ENCODE assay signal across 8 cellular contexts in genomic region chr4:94452476-94453300, GRCh38. TPM values are rescaled to one million over a fixed set of nuclear protein-coding genes. Genes with fewer than 3 reads are reported as not detected.
DNase-seq lines count a peak whose midpoint lies in the region; ATAC-seq and TF ChIP-seq lines count a peak whose summit lies in the region.

No MANE protein-coding gene starts in this region.

- ATAC-seq in DND-41 (ENCODE audit: insufficient read depth, low read depth): no peak
- ATAC-seq in GM21717 (IDR thresholded peaks at IDR 0.05; ENCODE audit: unreplicated experiment): peak; percentile 21
- no peak for ATAC-seq in activated CD8-positive, alpha-beta T cell treated with anti-CD3 and anti-CD28 coated beads for 36 hours
- ATAC-seq in GM19452 (IDR thresholded peaks at IDR 0.05; ENCODE audit: unreplicated experiment): no peak

- H3K4me2 ChIP-seq in DND-41 (ENCODE audit: insufficient read depth, low read length): peak overlapping the region; percentile 68

- H3K4me3 Mint-ChIP-seq in activated CD8-positive, alpha-beta T cell treated with anti-CD3 and anti-CD28 coated beads for 36 hours: peak overlapping the region; percentile 91

- peaks cover 7% of the 10 kb centered on the region for H3K27me3 Mint-ChIP-seq in activated CD8-positive, alpha-beta T cell treated with anti-CD3 and anti-CD28 coated beads for 36 hours

- no peaks in the 10 kb centered on the region for H4K20me1 ChIP-seq in DND-41 (ENCODE audit: insufficient read depth, low read length)

- peaks cover 9% of the 10 kb centered on the region for H3K36me3 Mint-ChIP-seq in activated CD8-positive, alpha-beta T cell treated with anti-CD3 and anti-CD28 coated beads for 36 hours (ENCODE audit: low read depth)

- no peak for DNase-seq in DND-41
- DNase-seq in NCI-H1105 (lab: John Stamatoyannopoulos, UW): peak; percentile 12
- peak; percentile 16 for DNase-seq in activated CD8-positive, alpha-beta T cell treated with anti-CD3 and anti-CD28 coated beads for 36 hours
- no peak for DNase-seq in epithelial cell of proximal tubule (ENCODE audit: low read depth)
- DNase-seq in substantia nigra (lab: John Stamatoyannopoulos, UW): peak in 43 of 49 donors; percentile 4 to 62 (median 30)

- H3K4me1 ChIP-seq in DND-41 (ENCODE audit: insufficient read depth, low read length) (peaks cover 26% of the 10 kb centered on the region), mesodermal cell (ENCODE audit: control insufficient read depth, insufficient read depth, low read length, poor library complexity, severe bottlenecking) (peaks cover 19% of the 10 kb centered on the region)

- peak overlapping the region; percentile 87 for H3K9ac ChIP-seq in DND-41 (ENCODE audit: low read depth, low read length)

- CTCF ChIA-PET in activated CD8-positive, alpha-beta T cell treated with anti-CD3 and anti-CD28 coated beads for 36 hours (lab: Charles Lee): interaction anchor here (1.1 kb wide), 1 partner anchor 46 kb away, joined by 3 read pairs; no protein-coding TSS in a partner anchor

- H3K27ac Mint-ChIP-seq in activated CD8-positive, alpha-beta T cell treated with anti-CD3 and anti-CD28 coated beads for 36 hours: peak overlapping the region; percentile 61

- H3K79me2 ChIP-seq in DND-41 (ENCODE audit: insufficient read depth, low read length): no peaks in the 10 kb centered on the region; the same call in 1 of the 2 replicates

- intact Hi-C loops in activated CD8-positive, alpha-beta T cell treated with anti-CD3 and anti-CD28 coated beads for 36 hours (cut with micrococcal nuclease): no loop called here

- peak overlapping the region; percentile 98 for H2AFZ ChIP-seq in DND-41 (ENCODE audit: low read depth, low read length)

- H3K9me3 ChIP-seq in DND-41 (ENCODE audit: insufficient read depth, low read length, severe bottlenecking): no peaks in the 10 kb centered on the region
- no peaks in the 10 kb centered on the region for H3K9me3 ChIP-seq in mesodermal cell (ENCODE audit: control insufficient read depth, low read length)

- POLR2A ChIA-PET in activated CD8-positive, alpha-beta T cell treated with anti-CD3 and anti-CD28 coated beads for 36 hours (lab: Charles Lee): interaction anchor here (1.1 to 1.4 kb wide), 2 partner anchors 14 to 127 kb away, joined by 3 to 4 read pairs; no protein-coding TSS in a partner anchor

- H3K4me3 ChIP-seq in DND-41 (ENCODE audit: low read depth in 1 of 2, low read length in 2 of 2) (peak overlapping the region; percentile 89 to 97; a peak in 3 of 4 replicates), epithelial cell of proximal tubule (ENCODE audit: low read depth, low read length) (peak overlapping the region; percentile 88), mesodermal cell (ENCODE audit: extremely low read depth, insufficient read depth, low read length, poor library complexity, severe bottlenecking) (peak overlapping the region; percentile 92)

- H3K27ac ChIP-seq in DND-41 (ENCODE audit: low read length): no peak overlapping the region; the same call in 1 of the 2 replicates
- H3K27ac ChIP-seq in mesodermal cell (ENCODE audit: low read depth, low read length, severe bottlenecking): peak overlapping the region; percentile 71
- peak overlapping the region; percentile 75 for H3K27ac ChIP-seq in substantia nigra (ENCODE audit: low read depth, low read length, poor library complexity, severe bottlenecking)

- H3K36me3 ChIP-seq in DND-41 (ENCODE audit: insufficient read depth, low read length): no peaks in the 10 kb centered on the region; the same call in 1 of the 2 replicates
- peaks cover 14% of the 10 kb centered on the region for H3K36me3 ChIP-seq in mesodermal cell (ENCODE audit: control insufficient read depth, insufficient read depth, low read length)

- 0 to 2% methylated on average over 21 to 23 of the region's 25 CpGs for WGBS in mesodermal cell (ENCODE audit: insufficient coverage in 2 of 2), 2 experiments

- no peaks in the 10 kb centered on the region for H3K9me3 Mint-ChIP-seq in activated CD8-positive, alpha-beta T cell treated with anti-CD3 and anti-CD28 coated beads for 36 hours

- H3K4me1 Mint-ChIP-seq in activated CD8-positive, alpha-beta T cell treated with anti-CD3 and anti-CD28 coated beads for 36 hours (ENCODE audit: low read depth): peaks cover 25% of the 10 kb centered on the region

- TF ChIP-seq CTCF in DND-41 (IDR thresholded peaks at IDR 0.05; ENCODE audit: borderline replicate concordance, extremely low read depth, low read length, poor library complexity, severe bottlenecking) (no peak), epithelial cell of proximal tubule (conservative IDR thresholded peaks at IDR 0.05; ENCODE audit: low read depth, low read length) (no peak)
- no peak for TF ChIP-seq CTCF in activated CD8-positive, alpha-beta T cell treated with anti-CD3 and anti-CD28 coated beads for 36 hours (IDR thresholded peaks at IDR 0.05)

- peaks cover 16% of the 10 kb centered on the region for H3K27me3 ChIP-seq in DND-41 (ENCODE audit: insufficient read depth, low read length, poor library complexity)

RNA-seq across cellular contexts. Expression of gene PDLIM5, which starts 0.9 kb away (rescaled TPM):
- total RNA-seq in activated CD8-positive, alpha-beta T cell treated with anti-CD3 and anti-CD28 coated beads for 36 hours: 10 to 100 TPM; 14.8 to 18.3 TPM
- total RNA-seq in epithelial cell of proximal tubule: 47.2 and 48.8 TPM in 2 replicates
- 78.1 TPM for polyA plus RNA-seq in mesodermal cell (2013, experiment 1 of 2)
- 64.1 TPM for polyA plus RNA-seq in mesodermal cell (2013, experiment 2 of 2)

Comparison
In these comparisons a context has a peak if more than half of its experiments do, and no peak if none do; other contexts are left out.
1. DNase-seq: peak in NCI-H1105 (single experiment), activated CD8-positive, alpha-beta T cell treated with anti-CD3 and anti-CD28 coated beads for 36 hours (single experiment) and substantia nigra (43 of 49); none in DND-41 (single experiment) and epithelial cell of proximal tubule (single experiment).
2. Peak in every context shown above with its lines, with median percentiles within 50 percentile points of each other: H3K4me3 ChIP-seq.